In the genomic region with DNA sequence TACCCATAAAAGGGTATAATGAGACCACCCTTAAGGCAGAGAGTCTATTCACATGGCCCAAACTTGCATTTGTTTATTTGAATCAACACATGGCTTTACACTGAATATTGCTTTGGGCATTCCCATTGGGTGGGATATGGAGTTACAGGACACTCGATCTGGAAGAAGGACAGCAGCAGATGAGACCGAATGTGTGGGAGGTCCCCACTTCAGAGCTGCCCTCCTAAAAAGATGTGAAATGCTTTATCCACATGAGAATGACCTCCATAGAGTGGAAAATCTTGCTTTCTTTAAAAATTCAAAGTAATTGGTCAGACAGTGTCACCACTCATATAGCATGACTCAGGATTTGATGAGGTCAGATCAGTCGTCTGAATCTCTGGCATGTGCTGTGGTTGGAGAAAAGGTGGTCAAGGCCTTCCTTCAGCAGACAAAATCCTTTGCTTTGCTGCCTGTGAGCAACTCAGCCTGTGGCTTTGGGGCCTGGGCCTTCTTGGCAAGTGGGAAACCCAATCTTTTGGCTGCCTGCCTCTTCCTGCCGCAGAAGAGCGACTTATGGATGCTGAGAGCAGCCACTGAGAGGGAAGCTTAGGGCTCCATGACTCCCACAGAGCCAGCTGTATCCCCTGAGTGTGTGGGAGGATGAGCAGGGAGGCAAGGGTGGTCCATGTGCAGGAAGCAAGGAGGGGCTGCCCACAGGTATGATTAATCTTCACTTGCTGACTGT, we compare ENCODE assay signal across 10 cellular contexts. TPM values are rescaled to one million over a fixed set of nuclear protein-coding genes. Genes with fewer than 3 reads are reported as not detected.
DNase-seq lines count a peak whose midpoint lies in the region; ATAC-seq and TF ChIP-seq lines count a peak whose summit lies in the region.
"Had no signal": no experiment of that assay in that cellular context is flagged by ENCODE, and none has a peak within 500 bp of the region (broad histone marks: within the 10 kb centered on the region; RNA-seq: fewer than 3 reads in every experiment).

No MANE protein-coding gene starts in this region.

- TF ChIP-seq CTCF in nephron (IDR thresholded peaks at IDR 0.05; ENCODE audit: unreplicated experiment in 3 of 3) (no peak), Peyer's patch (IDR thresholded peaks at IDR 0.05) (no peak)

- no peak for TF ChIP-seq POLR2A in Peyer's patch (IDR thresholded peaks at IDR 0.05)

- peaks cover 23% of the 10 kb centered on the region for H3K9me3 Mint-ChIP-seq in nephron

- no peak overlapping the region for H3K4me3 Mint-ChIP-seq in nephron

- no peak overlapping the region for H3K4me3 ChIP-seq in Peyer's patch

- no peaks in the 10 kb centered on the region for H3K4me1 ChIP-seq in Peyer's patch

- no peak overlapping the region for H3K27ac ChIP-seq in Peyer's patch

- H3K27me3 Mint-ChIP-seq in nephron (ENCODE audit: low read depth) = no peaks in the 10 kb centered on the region

- DNase-seq in CMK (ENCODE audit: low read depth) = peak; percentile 76
- DNase-seq in RKO (ENCODE audit: low spot score) = peak; percentile 56
- peak; percentile 86 for DNase-seq in dedifferentiated amniotic fluid mesenchymal stem cell (ENCODE audit: extremely low spot score)
- no peak for DNase-seq in NOMO-1 treated with DMSO at 0.1 percent for 48 hours (lab: John Stamatoyannopoulos, UW; ENCODE audit: unreplicated experiment)
- no peak for DNase-seq in Peyer's patch
- DNase-seq in iPS-NIHi7 (ENCODE audit: extremely low spot score) = no peak
- DNase-seq: DMS79 treated with DMSO at 0.1 percent for 48 hours had no signal

- H3K4me1 Mint-ChIP-seq in nephron = peaks cover 7% of the 10 kb centered on the region

- no peaks in the 10 kb centered on the region for H3K27me3 ChIP-seq in Peyer's patch

- peak overlapping the region; percentile 56 to 71 (median 57) for H3K27ac Mint-ChIP-seq in nephron

- H3K9me3 ChIP-seq in Peyer's patch = no peaks in the 10 kb centered on the region

- no peaks in the 10 kb centered on the region for H3K36me3 ChIP-seq in Peyer's patch

- no peak for ATAC-seq in GM19467 (IDR thresholded peaks at IDR 0.05; ENCODE audit: unreplicated experiment)

- H3K36me3 Mint-ChIP-seq in nephron (ENCODE audit: low read depth) = no peaks in the 10 kb centered on the region

RNA-seq across cellular contexts. Expression of gene IL16, which starts 39.3 kb away (rescaled TPM):
- total RNA-seq in Peyer's patch = 100 to 1,000 TPM in 1 of 4 donors, 10 to 100 TPM in 1, 1 to 10 TPM in 2; 6.3 to 115 (median 11.6) TPM
- total RNA-seq: HT-29 had no signal

Comparison
In these comparisons a context has a peak if more than half of its experiments do, and no peak if none do; other contexts are left out.
1. DNase-seq: peak in CMK (single experiment), RKO (single experiment) and dedifferentiated amniotic fluid mesenchymal stem cell (single experiment); none in NOMO-1 treated with DMSO at 0.1 percent for 48 hours (single experiment), Peyer's patch (0 of 3) and iPS-NIHi7 (single experiment).